Comparison of ENCODE assay signal across 8 cellular contexts in the genomic region with DNA sequence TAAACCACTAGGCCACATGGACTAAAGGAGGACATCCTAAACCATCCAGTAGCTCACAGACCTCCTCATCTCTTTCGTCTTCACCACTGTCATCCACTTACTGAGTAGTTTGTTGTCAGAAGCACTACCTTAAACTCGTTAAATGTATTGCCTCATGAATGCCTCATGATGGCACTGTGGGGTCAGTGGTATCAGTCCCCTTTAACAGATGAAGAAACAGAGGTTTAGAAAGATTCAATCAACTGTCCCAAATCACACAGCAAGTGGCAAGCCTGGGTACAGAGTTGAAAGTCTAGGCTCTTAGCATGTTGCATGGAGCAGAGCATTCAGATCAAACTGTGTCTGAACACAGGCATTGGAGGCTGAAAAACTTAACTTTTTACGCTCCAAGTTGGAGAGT.
DNase-seq lines count a peak whose midpoint lies in the region; ATAC-seq, FAIRE-seq and TF ChIP-seq lines count a peak whose summit lies in the region.

No MANE protein-coding gene starts in this region.

- H3K4me1 ChIP-seq in left ventricle myocardium inferior, result no peaks in the 10 kb centered on the region

- no peak for FAIRE-seq in urothelium cell line (lab: Jason Lieb, UNC)

- no peak for DNase-seq in left ventricle myocardium inferior
- no peak for DNase-seq in cardiac septum (ENCODE audit: low spot score)
- DNase-seq in NCI-H1092 (lab: John Stamatoyannopoulos, UW), result peak; percentile 16
- DNase-seq in chondrocyte (ENCODE audit: low spot score), result no peak
- peak; percentile 24 for DNase-seq in urothelium cell line (ENCODE audit: low spot score)
- DNase-seq in mesenteric fat pad (ENCODE audit: low spot score), result no peak
- no peak for DNase-seq in COR-L47 (lab: John Stamatoyannopoulos, UW)

- intact Hi-C loops in left ventricle myocardium inferior (cut with micrococcal nuclease) (loop anchor here (10.0 kb wide), 1 partner anchor 699 kb away; no protein-coding TSS in a partner anchor), cardiac septum (cut with DNase I) (no loop called here)

- H3K4me3 ChIP-seq in left ventricle myocardium inferior, result no peak overlapping the region

- no peaks in the 10 kb centered on the region for H3K36me3 Mint-ChIP-seq in chondrocyte (ENCODE audit: low read depth)

- H3K27me3 ChIP-seq in left ventricle myocardium inferior (ENCODE audit: low read depth), result peaks cover 27% of the 10 kb centered on the region

- no peaks in the 10 kb centered on the region for H3K9me3 Mint-ChIP-seq in chondrocyte (ENCODE audit: low read depth)

- peaks cover 4% of the 10 kb centered on the region for H3K27me3 Mint-ChIP-seq in chondrocyte (ENCODE audit: low read depth)

- peak; percentile 20 for TF ChIP-seq CTCF in left ventricle myocardium inferior (IDR thresholded peaks at IDR 0.05; ENCODE audit: borderline replicate concordance)
- TF ChIP-seq CTCF in chondrocyte (IDR thresholded peaks at IDR 0.05), result peak; percentile 60

- no peaks in the 10 kb centered on the region for H3K36me3 ChIP-seq in left ventricle myocardium inferior

- H3K9me3 ChIP-seq in left ventricle myocardium inferior (replicated peaks), result no peaks in the 10 kb centered on the region

- H3K4me3 Mint-ChIP-seq in chondrocyte (ENCODE audit: unreplicated experiment), result no peak overlapping the region

- no peak overlapping the region for H3K27ac ChIP-seq in left ventricle myocardium inferior (replicated peaks)

- H3K4me1 Mint-ChIP-seq in chondrocyte (ENCODE audit: low read depth), result no peaks in the 10 kb centered on the region

- ATAC-seq in HG02798 (IDR thresholded peaks at IDR 0.05; ENCODE audit: poor library complexity, unreplicated experiment), result no peak

- no peak overlapping the region for H3K27ac Mint-ChIP-seq in chondrocyte (ENCODE audit: unreplicated experiment)

Comparison
In these comparisons a context has a peak if more than half of its experiments do, and no peak if none do; other contexts are left out.
1. DNase-seq: peak in NCI-H1092 (single experiment) and urothelium cell line (single experiment); none in left ventricle myocardium inferior (single experiment), cardiac septum (single experiment), chondrocyte (single experiment), mesenteric fat pad (single experiment) and COR-L47 (single experiment).